ENCODE assay signal across 13 cellular contexts in genomic region chr1:170662561-170662971, GRCh38. TPM values are rescaled to one million over a fixed set of nuclear protein-coding genes. Genes with fewer than 3 reads are reported as not detected.
A peak's percentile ranks its signal among the peaks of the same experiment; 100 is the strongest.
DNase-seq lines count a peak whose midpoint lies in the region; ATAC-seq, FAIRE-seq and TF ChIP-seq lines count a peak whose summit lies in the region.
"Had no signal": no experiment of that assay in that cellular context is flagged by ENCODE, and none has a peak within 500 bp of the region (broad histone marks: within the 10 kb centered on the region; RNA-seq: fewer than 3 reads in every experiment).

No MANE protein-coding gene starts in this region.

- H3K4me1 Mint-ChIP-seq in activated naive CD4-positive, alpha-beta T cell treated with anti-CD3 and anti-CD28 coated beads, Interleukin-2, amount 10 ng/mL, durations not matched to agents 7 days and 5 days, result peaks cover 10% of the 10 kb centered on the region

- peak; percentile 61 for FAIRE-seq in D721Med (lab: Jason Lieb, UNC)
- FAIRE-seq: RCC 7860 had no signal

- peaks cover 2% of the 10 kb centered on the region for H3K36me3 Mint-ChIP-seq in activated naive CD4-positive, alpha-beta T cell treated with anti-CD3 and anti-CD28 coated beads, Interleukin-2, amount 10 ng/mL, durations not matched to agents 7 days and 5 days
- H3K36me3 Mint-ChIP-seq: activated naive CD8-positive, alpha-beta T cell treated with anti-CD3 and anti-CD28 coated beads, Interleukin-2, amount 10 ng/mL, durations not matched to agents 7 days and 5 days; CD8-positive, alpha-beta memory T cell; natural killer cell had no signal

- ATAC-seq in PC-3 (no peak; the same call in 1 of the 2 replicates), HG03139 (IDR thresholded peaks at IDR 0.05; ENCODE audit: unreplicated experiment) (no peak)
- ATAC-seq: activated CD4-positive, CD25-positive, alpha-beta regulatory T cell treated with anti-CD3 and anti-CD28 coated beads, Interleukin-2, amount 50 U/mL, for 24 hours; natural killer cell had no signal

- H3K27ac ChIP-seq in PC-3 (ENCODE audit: low read length) (no peak overlapping the region), rectal smooth muscle tissue (ENCODE audit: low read depth, low read length) (no peak overlapping the region)

- no peaks in the 10 kb centered on the region for H3K79me2 ChIP-seq in PC-3 (ENCODE audit: low read length)

- POLR2A ChIA-PET in PC-3 (lab: Charles Lee; ENCODE audit: unreplicated experiment), result no interaction called here

- H3F3A ChIP-seq in PC-3 (ENCODE audit: low read length, unreplicated experiment), result no peaks in the 10 kb centered on the region

- DNase-seq in D721Med (ENCODE audit: insufficient read length, low spot score) (no peak), PC-3 (no peak), fibroblast of pulmonary artery (ENCODE audit: low read depth) (peak; percentile 53), NCI-H128 (lab: John Stamatoyannopoulos, UW; ENCODE audit: unreplicated experiment) (no peak), T1000 (lab: John Stamatoyannopoulos, UW) (no peak)
- no peak for DNase-seq in activated naive CD4-positive, alpha-beta T cell treated with anti-CD3 and anti-CD28 coated beads, Interleukin-2, amount 10 ng/mL, durations not matched to agents 7 days and 5 days
- DNase-seq: CD8-positive, alpha-beta memory T cell; natural killer cell had no signal

- no peak overlapping the region for H3K9ac ChIP-seq in PC-3 (ENCODE audit: low read length)
- no peak overlapping the region for H3K9ac ChIP-seq in rectal smooth muscle tissue (ENCODE audit: low read length)

- intact Hi-C loops in PC-3 (cut with micrococcal nuclease), result no loop called here

- H3K9me3 ChIP-seq in PC-3 (ENCODE audit: low read length), result no peaks in the 10 kb centered on the region

- H3K4me3 Mint-ChIP-seq in activated naive CD4-positive, alpha-beta T cell treated with anti-CD3 and anti-CD28 coated beads, Interleukin-2, amount 10 ng/mL, durations not matched to agents 7 days and 5 days, result no peak overlapping the region
- H3K4me3 Mint-ChIP-seq: activated naive CD8-positive, alpha-beta T cell treated with anti-CD3 and anti-CD28 coated beads, Interleukin-2, amount 10 ng/mL, durations not matched to agents 7 days and 5 days; natural killer cell had no signal

- no peaks in the 10 kb centered on the region for H4K20me1 ChIP-seq in PC-3 (ENCODE audit: low read length)

- H3K27me3 Mint-ChIP-seq in activated naive CD4-positive, alpha-beta T cell treated with anti-CD3 and anti-CD28 coated beads, Interleukin-2, amount 10 ng/mL, durations not matched to agents 7 days and 5 days, result peaks cover 95% of the 10 kb centered on the region

- no peak for TF ChIP-seq CTCF in D721Med (IDR thresholded peaks at IDR 0.05; ENCODE audit: insufficient read depth, missing control alignments)
- TF ChIP-seq CTCF in PC-3 (conservative IDR thresholded peaks at IDR 0.05; ENCODE audit: low read depth, low read length), result no peak
- TF ChIP-seq CTCF in fibroblast of pulmonary artery (IDR thresholded peaks at IDR 0.05; ENCODE audit: low read length, missing control alignments), result no peak

- H3K27ac Mint-ChIP-seq in activated naive CD4-positive, alpha-beta T cell treated with anti-CD3 and anti-CD28 coated beads, Interleukin-2, amount 10 ng/mL, durations not matched to agents 7 days and 5 days, result no peak overlapping the region
- H3K27ac Mint-ChIP-seq: activated naive CD8-positive, alpha-beta T cell treated with anti-CD3 and anti-CD28 coated beads, Interleukin-2, amount 10 ng/mL, durations not matched to agents 7 days and 5 days; CD8-positive, alpha-beta memory T cell; natural killer cell had no signal

- H3K36me3 ChIP-seq in PC-3 (ENCODE audit: low read depth, low read length), result no peaks in the 10 kb centered on the region
- no peaks in the 10 kb centered on the region for H3K36me3 ChIP-seq in rectal smooth muscle tissue (ENCODE audit: control insufficient read depth, insufficient read depth, low read length)

- no peaks in the 10 kb centered on the region for H3K27me3 ChIP-seq in PC-3 (ENCODE audit: low read length)
- H3K27me3 ChIP-seq in rectal smooth muscle tissue (ENCODE audit: control insufficient read depth, insufficient read depth, low read length), result peaks cover 40% of the 10 kb centered on the region

- peak overlapping the region; percentile 74 for H3K4me2 ChIP-seq in PC-3 (ENCODE audit: low read length)

- H3K9me3 Mint-ChIP-seq in activated naive CD4-positive, alpha-beta T cell treated with anti-CD3 and anti-CD28 coated beads, Interleukin-2, amount 10 ng/mL, durations not matched to agents 7 days and 5 days, result no peaks in the 10 kb centered on the region
- H3K9me3 Mint-ChIP-seq: natural killer cell had no signal

- no TSS peak for BruUV-seq in PC-3 (replicated peaks; lab: Mats Ljungman, UMichigan)

- H2AFZ ChIP-seq in PC-3 (ENCODE audit: low read length), result peak overlapping the region; percentile 61

- no peaks in the 10 kb centered on the region for H3K4me1 ChIP-seq in PC-3 (ENCODE audit: insufficient read depth, low read length)
- H3K4me1 ChIP-seq in rectal smooth muscle tissue (ENCODE audit: control insufficient read depth, insufficient read depth, low read length), result peaks cover 6% of the 10 kb centered on the region

- no peaks in the 10 kb centered on the region for H3K9me2 ChIP-seq in PC-3 (replicated peaks; ENCODE audit: low read length)

- H3K4me3 ChIP-seq in PC-3 (ENCODE audit: low read length) (peak overlapping the region; percentile 57), fibroblast of pulmonary artery (replicated peaks; ENCODE audit: low read depth, low read length) (peak overlapping the region; percentile 88), rectal smooth muscle tissue (ENCODE audit: low read length) (peak overlapping the region; percentile 50)

- CTCF ChIA-PET in PC-3 (lab: Charles Lee), result no interaction called here
- CTCF ChIA-PET in activated naive CD4-positive, alpha-beta T cell treated with anti-CD3 and anti-CD28 coated beads, Interleukin-2, amount 10 ng/mL, durations not matched to agents 7 days and 5 days (lab: Charles Lee), result no interaction called here

RNA-seq across cellular contexts. Expression of gene PRRX1, which starts 1.4 kb away (rescaled TPM):
- not detected in 2 replicates for total RNA-seq in PC-3 (2014; rRNA removed)
- total RNA-seq: activated naive CD8-positive, alpha-beta T cell treated with anti-CD3 and anti-CD28 coated beads, Interleukin-2, amount 10 ng/mL, durations not matched to agents 7 days and 5 days; CD8-positive, alpha-beta memory T cell; natural killer cell had no signal
